3 cellular contexts compared by ENCODE assay signal in genomic region chr10:45409347-45409746, GRCh38. TPM values are rescaled to one million over a fixed set of nuclear protein-coding genes. Genes with fewer than 3 reads are reported as not detected.
"Had no signal": no experiment of that assay in that cellular context is flagged by ENCODE, and none has a peak within 500 bp of the region (broad histone marks: within the 10 kb centered on the region; RNA-seq: fewer than 3 reads in every experiment).

No MANE protein-coding gene starts in this region.

RNA-seq across cellular contexts. Expression of gene ALOX5, which starts 35.3 kb away (rescaled TPM):
- total RNA-seq: LHCN-M2, M059J, SJSA1 had no signal
